In genomic region chr2:17309741-17310339, GRCh38 we compare ENCODE assay signal across 8 cellular contexts.
DNase-seq lines count a peak whose midpoint lies in the region; ATAC-seq and TF ChIP-seq lines count a peak whose summit lies in the region.

No MANE protein-coding gene starts in this region.

- no peak overlapping the region for H3K27ac Mint-ChIP-seq in CD4-positive, alpha-beta T cell

- H3K36me3 ChIP-seq in brain microvascular endothelial cell (replicated peaks): no peaks in the 10 kb centered on the region

- peak; percentile 89 for ATAC-seq in GM21526 (IDR thresholded peaks at IDR 0.05; ENCODE audit: low FRiP score, unreplicated experiment)
- peak; percentile 84 for ATAC-seq in HG03565 (IDR thresholded peaks at IDR 0.05; ENCODE audit: unreplicated experiment)
- peak; percentile 84 for ATAC-seq in left colon
- ATAC-seq in CD4-positive, alpha-beta T cell (ENCODE audit: poor library complexity): no peak

- TF ChIP-seq CTCF in GM12864 (IDR thresholded peaks at IDR 0.05; ENCODE audit: low read depth, low read length, missing control alignments) (peak; percentile 73), brain microvascular endothelial cell (IDR thresholded peaks at IDR 0.05; ENCODE audit: low read depth, low read length, missing control alignments) (peak; percentile 83)
- TF ChIP-seq CTCF in CD4-positive, alpha-beta T cell (IDR thresholded peaks at IDR 0.05): no peak

- no peaks in the 10 kb centered on the region for H3K4me1 Mint-ChIP-seq in CD4-positive, alpha-beta T cell (ENCODE audit: low read depth)

- CTCF ChIA-PET in CD4-positive, alpha-beta T cell (lab: Charles Lee): no interaction called here

- H3K4me3 ChIP-seq in GM12864 (ENCODE audit: low read depth, low read length) (no peak overlapping the region), brain microvascular endothelial cell (ENCODE audit: low read depth, low read length) (no peak overlapping the region)

- no peak overlapping the region for H3K27ac ChIP-seq in brain microvascular endothelial cell
- H3K27ac ChIP-seq in CD4-positive, alpha-beta T cell (ENCODE audit: low read depth, low read length): no peak overlapping the region

- peaks cover 2% of the 10 kb centered on the region for H3K9me3 Mint-ChIP-seq in CD4-positive, alpha-beta T cell

- no peak overlapping the region for H3K4me3 Mint-ChIP-seq in CD4-positive, alpha-beta T cell

- POLR2A ChIA-PET in CD4-positive, alpha-beta T cell (lab: Charles Lee): no interaction called here

- in situ Hi-C loops in brain microvascular endothelial cell (cut with HindIII; ENCODE audit: low pct_ligation_motif_present, low sequenced_read_pairs): no loop called here

- no peaks in the 10 kb centered on the region for H3K36me3 Mint-ChIP-seq in CD4-positive, alpha-beta T cell (ENCODE audit: low read depth)

- peaks cover 11% of the 10 kb centered on the region for H3K27me3 Mint-ChIP-seq in CD4-positive, alpha-beta T cell

- no peaks in the 10 kb centered on the region for H3K27me3 ChIP-seq in brain microvascular endothelial cell (replicated peaks)
- no peaks in the 10 kb centered on the region for H3K27me3 ChIP-seq in CD4-positive, alpha-beta T cell (ENCODE audit: control insufficient read depth, insufficient read depth, low read length)

- H3K9me3 ChIP-seq in CD4-positive, alpha-beta T cell (ENCODE audit: control insufficient read depth, low read length): no peaks in the 10 kb centered on the region

- intact Hi-C loops in left colon (cut with DNase I, micrococcal nuclease): no loop called here
- intact Hi-C loops in CD4-positive, alpha-beta T cell (cut with DNase I, micrococcal nuclease): no loop called here

- DNase-seq in GM12864 (ENCODE audit: low read depth): peak; percentile 10
- peak; percentile 82 to 93 for DNase-seq in NCI-H526 (lab: John Stamatoyannopoulos, UW)
- DNase-seq in brain microvascular endothelial cell: peak; percentile 38
- DNase-seq in left colon: peak in 1 of 2 donors; percentile 26
- DNase-seq in CD4-positive, alpha-beta T cell: no peak
- no peak for DNase-seq in activated T-cell treated with anti-CD3 and anti-CD28 coated beads, Interleukin-2, amount 50 U/mL, for 1 hour

Comparison
In these comparisons a context has a peak if more than half of its experiments do, and no peak if none do; other contexts are left out.
1. DNase-seq: peak in GM12864 (single experiment), NCI-H526 (2 of 2) and brain microvascular endothelial cell (single experiment); none in CD4-positive, alpha-beta T cell (0 of 10) and activated T-cell treated with anti-CD3 and anti-CD28 coated beads, Interleukin-2, amount 50 U/mL, for 1 hour (single experiment).